In the genomic region with DNA sequence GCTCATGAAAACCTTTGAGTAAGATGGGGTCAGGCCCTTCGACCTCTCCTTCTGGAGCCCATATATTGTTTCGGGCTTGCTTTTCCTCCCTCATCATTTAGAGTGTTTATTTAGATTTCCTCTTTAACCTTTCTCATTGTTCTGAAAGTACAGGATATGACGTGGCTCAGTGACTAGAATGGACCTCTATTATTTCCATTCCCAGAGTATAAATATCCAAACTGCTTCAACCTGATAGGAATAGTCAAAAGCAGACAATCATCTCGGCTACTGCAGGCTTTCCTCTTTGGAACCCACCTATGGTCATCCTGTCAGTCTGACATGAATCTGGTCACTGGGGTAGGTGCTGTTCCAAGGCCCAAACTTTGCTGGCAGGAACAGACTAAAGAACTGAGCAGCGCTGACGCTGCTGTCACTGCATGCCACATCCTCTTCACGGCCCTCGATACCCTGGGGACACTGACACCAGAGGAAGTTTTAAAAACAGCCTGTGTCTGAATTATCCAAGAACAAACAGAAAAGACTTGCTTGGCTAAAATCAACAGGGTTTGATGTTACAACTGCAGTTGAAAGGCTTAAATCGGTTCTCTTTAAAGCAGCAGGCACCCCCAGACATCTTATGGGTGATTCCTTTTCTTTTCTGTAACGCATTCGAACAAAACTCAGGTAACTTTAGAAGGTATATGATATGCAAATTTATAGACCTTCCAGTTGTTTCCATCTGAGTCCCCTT, we compare ENCODE assay signal across 9 cellular contexts. TPM values are rescaled to one million over a fixed set of nuclear protein-coding genes. Genes with fewer than 3 reads are reported as not detected.
A peak's percentile ranks its signal among the peaks of the same experiment; 100 is the strongest.
DNase-seq lines count a peak whose midpoint lies in the region; ATAC-seq and TF ChIP-seq lines count a peak whose summit lies in the region.
"Had no signal": no experiment of that assay in that cellular context is flagged by ENCODE, and none has a peak within 500 bp of the region (broad histone marks: within the 10 kb centered on the region; RNA-seq: fewer than 3 reads in every experiment).

No MANE protein-coding gene starts in this region.

- DNase-seq in DND-41 (peak; percentile 71), activated T-cell treated with anti-CD3 and anti-CD28 coated beads for 24 hours (ENCODE audit: low read depth) (peak; percentile 26), fibroblast of the aortic adventitia (ENCODE audit: low read depth) (peak; percentile 62), smooth muscle cell (lab: John Stamatoyannopoulos, UW; ENCODE audit: unreplicated experiment) (no peak), SHP77 (lab: John Stamatoyannopoulos, UW) (no peak), HPDE6-E6E7 (ENCODE audit: extremely low spot score) (no peak)
- peak; percentile 65 for DNase-seq in Jurkat, Clone E6-1 (ENCODE audit: low read depth, low spot score)
- DNase-seq: pancreas had no signal

- ATAC-seq in DND-41 (ENCODE audit: insufficient read depth, low read depth) = peak; percentile 78
- peak; percentile 67 for ATAC-seq in GM21381 (IDR thresholded peaks at IDR 0.05; ENCODE audit: unreplicated experiment)

- H3K9ac ChIP-seq in DND-41 (ENCODE audit: low read depth, low read length) (peak overlapping the region; percentile 38), smooth muscle cell (ENCODE audit: low read depth) (no peak overlapping the region)

- H3F3A ChIP-seq in smooth muscle cell (ENCODE audit: low read depth) = peaks cover 3% of the 10 kb centered on the region

- peak overlapping the region; percentile 77 for H3K27ac ChIP-seq in DND-41 (ENCODE audit: low read length)
- H3K27ac ChIP-seq in smooth muscle cell (ENCODE audit: low read depth) = peak overlapping the region; percentile 28

- peaks cover under 1% of the 10 kb centered on the region for H3K79me2 ChIP-seq in DND-41 (ENCODE audit: insufficient read depth, low read length)
- no peaks in the 10 kb centered on the region for H3K79me2 ChIP-seq in smooth muscle cell (ENCODE audit: low read depth)

- H3K4me2 ChIP-seq in DND-41 (ENCODE audit: insufficient read depth, low read length) (peak overlapping the region; percentile 35; the same call in 1 of the 2 replicates), smooth muscle cell (peak overlapping the region; percentile 15)

- H4K20me1 ChIP-seq in DND-41 (ENCODE audit: insufficient read depth, low read length) = no peaks in the 10 kb centered on the region
- H4K20me1 ChIP-seq in smooth muscle cell (ENCODE audit: low read depth) = no peaks in the 10 kb centered on the region

- WGBS in smooth muscle cell (ENCODE audit: low lambda C conversion rate) = 76% methylated on average over 11 of the region's 11 CpGs

- peaks cover 32% of the 10 kb centered on the region for H3K4me1 ChIP-seq in DND-41 (ENCODE audit: insufficient read depth, low read length)
- H3K4me1 ChIP-seq in smooth muscle cell (ENCODE audit: low read depth) = peaks cover 8% of the 10 kb centered on the region

- H3K9me3 ChIP-seq in DND-41 (ENCODE audit: insufficient read depth, low read length, severe bottlenecking) (no peaks in the 10 kb centered on the region), smooth muscle cell (replicated peaks; ENCODE audit: low read depth) (no peaks in the 10 kb centered on the region)
- H3K9me3 ChIP-seq: pancreas had no signal

- no peak overlapping the region for H3K4me3 ChIP-seq in DND-41 (ENCODE audit: low read depth in 1 of 2, low read length in 2 of 2)
- no peak overlapping the region for H3K4me3 ChIP-seq in Jurkat, Clone E6-1 (ENCODE audit: low read length)
- H3K4me3 ChIP-seq in fibroblast of the aortic adventitia (ENCODE audit: low read depth, low read length) = no peak overlapping the region
- no peak overlapping the region for H3K4me3 ChIP-seq in smooth muscle cell
- H3K4me3 ChIP-seq: pancreas had no signal

- no peaks in the 10 kb centered on the region for H3K27me3 ChIP-seq in DND-41 (ENCODE audit: insufficient read depth, low read length, poor library complexity)
- H3K27me3 ChIP-seq in smooth muscle cell (ENCODE audit: low read depth) = no peaks in the 10 kb centered on the region
- H3K27me3 ChIP-seq: pancreas had no signal

- TF ChIP-seq CTCF in DND-41 (IDR thresholded peaks at IDR 0.05; ENCODE audit: borderline replicate concordance, extremely low read depth, low read length, poor library complexity, severe bottlenecking) (no peak), fibroblast of the aortic adventitia (IDR thresholded peaks at IDR 0.05; ENCODE audit: insufficient read depth, low read length) (no peak), smooth muscle cell (IDR thresholded peaks at IDR 0.05; ENCODE audit: borderline replicate concordance, insufficient read depth, poor library complexity, severe bottlenecking) (no peak)

- peak overlapping the region; percentile 71 for H2AFZ ChIP-seq in DND-41 (ENCODE audit: low read depth, low read length)
- H2AFZ ChIP-seq in smooth muscle cell (ENCODE audit: low read depth) = peak overlapping the region; percentile 6

- H3K36me3 ChIP-seq in DND-41 (ENCODE audit: insufficient read depth, low read length) = no peaks in the 10 kb centered on the region
- H3K36me3 ChIP-seq in smooth muscle cell (ENCODE audit: low read depth) = no peaks in the 10 kb centered on the region
- H3K36me3 ChIP-seq: pancreas had no signal

RNA-seq across cellular contexts. Expression of a gene that starts 5.0 kb away (rescaled TPM):
- polyA plus RNA-seq in Jurkat, Clone E6-1 (2012; ENCODE audit: insufficient read depth, insufficient read length) = 71.5 TPM
- total RNA-seq in fibroblast of the aortic adventitia (ENCODE audit: low replicate concordance) = 55.3 and 68.4 TPM in 2 replicates
- total RNA-seq in smooth muscle cell = 82.8 and 95.6 TPM in 2 replicates
- 61.8 and 63.3 TPM in 2 replicates for polyA plus RNA-seq in smooth muscle cell

RNA-seq across cellular contexts. Expression of a gene that starts 22.7 kb away (rescaled TPM):
- polyA plus RNA-seq in Jurkat, Clone E6-1 (2012; ENCODE audit: insufficient read depth, insufficient read length) = 5.0 TPM
- total RNA-seq in fibroblast of the aortic adventitia (ENCODE audit: low replicate concordance) = 3.6 and 9.2 TPM in 2 replicates
- total RNA-seq in smooth muscle cell = 0.99 and 2.4 TPM in 2 replicates
- polyA plus RNA-seq in smooth muscle cell = 0.77 and 1.8 TPM in 2 replicates

Comparison
In these comparisons a context has a peak if more than half of its experiments do, and no peak if none do; other contexts are left out.
1. DNase-seq: peak in DND-41 (single experiment), Jurkat, Clone E6-1 (single experiment), activated T-cell treated with anti-CD3 and anti-CD28 coated beads for 24 hours (single experiment) and fibroblast of the aortic adventitia (single experiment); none in smooth muscle cell (single experiment), SHP77 (0 of 2) and HPDE6-E6E7 (single experiment).